In the genomic region with DNA sequence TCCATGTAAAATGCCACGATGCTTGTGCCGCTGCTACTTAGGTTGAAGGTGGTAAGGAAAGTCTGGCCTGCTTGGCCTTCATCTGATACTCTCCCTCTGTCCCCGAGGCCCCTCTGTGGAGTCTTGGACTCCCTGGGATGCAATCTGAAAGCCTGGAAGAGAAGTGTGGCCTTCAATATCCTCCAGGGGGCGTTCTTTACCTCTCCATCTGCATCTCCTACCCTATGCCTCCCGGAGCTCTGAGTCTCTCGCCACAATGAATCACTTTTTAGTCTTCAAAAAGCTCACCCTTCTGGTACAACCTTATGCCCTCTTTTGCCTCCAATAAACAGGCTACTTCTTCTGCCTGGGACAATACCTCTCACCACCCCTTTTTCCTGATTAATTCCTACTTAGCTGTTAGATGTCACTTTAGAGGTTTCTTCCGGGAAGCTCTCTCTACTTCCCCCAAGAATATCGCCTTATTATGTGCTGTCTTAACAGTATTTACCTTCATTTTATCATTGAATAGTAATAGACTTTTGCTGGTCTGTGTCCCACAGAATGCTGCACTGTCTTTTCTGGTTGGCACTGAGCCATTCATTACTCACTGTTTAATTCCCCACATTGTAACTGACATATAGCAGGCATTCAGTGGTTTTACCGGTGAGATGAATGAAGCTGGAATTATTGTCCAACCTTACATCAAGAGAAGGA, we compare ENCODE assay signal across 8 cellular contexts. TPM values are rescaled to one million over a fixed set of nuclear protein-coding genes. Genes with fewer than 3 reads are reported as not detected.
DNase-seq lines count a peak whose midpoint lies in the region; ATAC-seq, FAIRE-seq and TF ChIP-seq lines count a peak whose summit lies in the region.

No MANE protein-coding gene starts in this region.

- intact Hi-C loops in pancreas (cut with DNase I) = loop anchor here in 1 of 3 donors (5.0 kb wide), 2 partner anchors 228 to 658 kb away; no protein-coding TSS in a partner anchor

- no peaks in the 10 kb centered on the region for H3K36me3 ChIP-seq in pancreas

- H3K27ac ChIP-seq in pancreas = no peak overlapping the region

- TF ChIP-seq CTCF in pancreas (IDR thresholded peaks at IDR 0.05) = peak; percentile 54 to 68 (median 64)

- H3K4me1 ChIP-seq in pancreas = no peaks in the 10 kb centered on the region

- WGBS in pancreas, 2 donors = 6 to 10% methylated on average over 9 of the region's 9 CpGs

- H3K27me3 ChIP-seq in pancreas = no peaks in the 10 kb centered on the region

- no peaks in the 10 kb centered on the region for H3K9me3 ChIP-seq in pancreas

- in situ Hi-C loops in KBM-7 (cut with MboI; ENCODE audit: low pct_unique_long_range_greater_than_20kb, low sequenced_read_pairs) = no loop called here

- FAIRE-seq in GM18507 (lab: Jason Lieb, UNC) = peak; percentile 76
- FAIRE-seq in pancreas (lab: Jason Lieb, UNC) = no peak

- H3K4me3 ChIP-seq in pancreas = peak overlapping the region in 1 of 4 donors; percentile 8

- DNase-seq in AG08395 (ENCODE audit: low spot score) = peak; percentile 91
- peak; percentile 26 for DNase-seq in GM18507 (ENCODE audit: extremely low spot score, insufficient read length, low read depth)
- DNase-seq in KBM-7 = peak; percentile 81
- peak; percentile 82 for DNase-seq in RPMI7951 (ENCODE audit: low read depth)
- peak; percentile 33 for DNase-seq in activated naive CD4-positive, alpha-beta T cell treated with anti-CD3 and anti-CD28 coated beads, Interleukin-2, amount 50 U/mL, for 16 hours
- peak; percentile 60 for DNase-seq in globus pallidus (ENCODE audit: low spot score)
- peak in 4 of 6 donors; percentile 30 to 67 (median 40) for DNase-seq in pancreas

- ATAC-seq in pancreas (peak; percentile 90 to 95 (median 94)), HG03354 (IDR thresholded peaks at IDR 0.05; ENCODE audit: poor library complexity, severe bottlenecking, unreplicated experiment) (no peak)

RNA-seq across cellular contexts. Expression of a gene that starts 13.9 kb away (rescaled TPM):
- total RNA-seq in RPMI7951 (2014; rRNA removed; shearing (Covaris generic)) = 66.0 and 88.3 TPM in 2 replicates
- total RNA-seq in pancreas = 10 to 100 TPM in 4 of 6 donors, 1 to 10 TPM in 2; 8.9 to 15.7 (median 11.5) TPM
- polyA plus RNA-seq in pancreas = 10 to 100 TPM in 1 of 2 donors, 1 to 10 TPM in 1; 8.2 to 10.4 TPM

RNA-seq across cellular contexts. Expression of a gene that starts 21.0 kb away (rescaled TPM):
- 74.4 and 81.6 TPM in 2 replicates for total RNA-seq in RPMI7951 (2014; rRNA removed; shearing (Covaris generic))
- total RNA-seq in pancreas = 1 to 10 TPM; 3.0 to 9.2 (median 4.8) TPM
- polyA plus RNA-seq in pancreas = 1 to 10 TPM; 2.3 to 3.3 TPM

Comparison
In these comparisons a context has a peak if more than half of its experiments do, and no peak if none do; other contexts are left out.
1. DNase-seq: peak in every context shown above with its lines; median percentile 91 in AG08395; 82 in RPMI7951; 81 in KBM-7; 60 in globus pallidus; 40 in pancreas; 33 in activated naive CD4-positive, alpha-beta T cell treated with anti-CD3 and anti-CD28 coated beads, Interleukin-2, amount 50 U/mL, for 16 hours; 26 in GM18507.